ENCODE assay signal across 28 cellular contexts in the genomic region with DNA sequence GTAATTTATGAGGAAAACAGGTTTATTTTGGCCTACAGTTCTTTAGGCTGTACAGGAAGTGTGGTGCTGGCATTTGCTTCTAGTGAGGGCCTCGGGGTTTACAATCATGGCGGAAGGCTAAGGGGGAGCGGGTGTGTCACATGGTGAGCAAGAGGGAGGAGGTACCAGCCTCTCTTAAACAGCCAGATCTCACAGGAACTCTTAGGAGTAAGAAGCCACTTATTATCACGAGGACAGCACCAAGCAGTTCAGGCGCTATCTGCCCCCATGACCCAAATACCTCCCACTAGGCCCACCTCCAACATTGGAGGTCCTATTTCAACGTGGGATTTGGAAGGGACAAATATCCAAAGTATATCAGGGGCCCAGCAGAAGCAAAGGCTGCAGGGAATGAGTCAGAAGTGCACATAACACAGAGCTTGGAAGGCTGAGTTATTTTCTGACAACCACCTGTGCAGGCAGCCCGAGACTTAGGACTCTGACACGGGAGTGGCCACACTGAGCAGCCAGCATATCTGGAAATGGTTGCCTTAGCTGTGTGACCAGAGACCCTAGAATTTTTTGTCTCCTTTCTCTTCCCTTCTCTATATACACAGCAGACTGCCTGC.
DNase-seq lines count a peak whose midpoint lies in the region; ATAC-seq, FAIRE-seq and TF ChIP-seq lines count a peak whose summit lies in the region.
"Had no signal": no experiment of that assay in that cellular context is flagged by ENCODE, and none has a peak within 500 bp of the region (broad histone marks: within the 10 kb centered on the region; RNA-seq: fewer than 3 reads in every experiment).

No MANE protein-coding gene starts in this region.

- H3K4me3 Mint-ChIP-seq in endodermal cell: no peak overlapping the region
- H3K4me3 Mint-ChIP-seq: activated CD4-positive, alpha-beta T cell treated with anti-CD3 and anti-CD28 coated beads for 36 hours; activated naive CD4-positive, alpha-beta T cell treated with anti-CD3 and anti-CD28 coated beads for 36 hours; CD8-positive, alpha-beta T cell; memory B cell; stimulated activated memory B cell treated with anti-CD40 and anti-IgM and Interleukin-4, amounts not matched to agents 10 μg/mL and 1 μg/mL and 100 μg/mL, for 72 hours; T-cell had no signal

- no peak for TF ChIP-seq POLR2A in lower leg skin (IDR thresholded peaks at IDR 0.05)

- ATAC-seq in left lobe of liver (no peak), HG02759 (IDR thresholded peaks at IDR 0.05; ENCODE audit: unreplicated experiment) (no peak)
- ATAC-seq: activated CD4-positive, alpha-beta T cell treated with anti-CD3 and anti-CD28 coated beads for 36 hours; CD8-positive, alpha-beta T cell; pancreas; stimulated activated memory B cell treated with anti-CD40 and anti-IgM and Interleukin-4, amounts not matched to agents 10 μg/mL and 1 μg/mL and 100 μg/mL, for 72 hours; T-cell had no signal

- 80 to 93% methylated on average over 6 to 8 of the region's 8 CpGs for WGBS in endodermal cell (ENCODE audit: insufficient coverage in 1 of 2, insufficient read length in 1 of 2), 2 experiments
- 24 to 63% (median 49%) methylated on average over 8 of the region's 8 CpGs for WGBS in small intestine, 3 donors
- 85 to 86% methylated on average over 8 of the region's 8 CpGs for WGBS in lower leg skin, 2 donors

- peak overlapping the region; percentile 26 for H3K27ac Mint-ChIP-seq in endodermal cell
- H3K27ac Mint-ChIP-seq: activated CD4-positive, alpha-beta T cell treated with anti-CD3 and anti-CD28 coated beads for 36 hours; activated naive CD4-positive, alpha-beta T cell treated with anti-CD3 and anti-CD28 coated beads for 36 hours; CD8-positive, alpha-beta T cell; memory B cell; naive B cell; stimulated activated memory B cell treated with anti-CD40 and anti-IgM and Interleukin-4, amounts not matched to agents 10 μg/mL and 1 μg/mL and 100 μg/mL, for 72 hours; T-cell had no signal

- no peak for FAIRE-seq in small intestine (lab: Jason Lieb, UNC)
- FAIRE-seq: pancreas had no signal

- intact Hi-C loops in lower leg skin (cut with DNase I; ENCODE audit: low total_unique reads): no loop called here

- H3K9ac ChIP-seq in endodermal cell (ENCODE audit: extremely low read depth, low read length, poor library complexity, severe bottlenecking): no peak overlapping the region

- peaks cover 18% of the 10 kb centered on the region for H3K36me3 Mint-ChIP-seq in endodermal cell (ENCODE audit: low read depth)
- H3K36me3 Mint-ChIP-seq: CD8-positive, alpha-beta T cell; memory B cell; naive B cell; stimulated activated memory B cell treated with anti-CD40 and anti-IgM and Interleukin-4, amounts not matched to agents 10 μg/mL and 1 μg/mL and 100 μg/mL, for 72 hours; T-cell had no signal

- H3K9me3 ChIP-seq in endodermal cell (ENCODE audit: control insufficient read depth, low read length) (no peaks in the 10 kb centered on the region), small intestine (ENCODE audit: control insufficient read depth, low read depth) (no peaks in the 10 kb centered on the region)
- H3K9me3 ChIP-seq: HAP-1, pancreas, sigmoid colon had no signal

- DNase-seq in RPMI7951 (ENCODE audit: low read depth) (peak; percentile 23), endodermal cell (no peak), myocyte (ENCODE audit: low read depth) (peak; percentile 81), small intestine (peak; percentile 89), left lobe of liver (ENCODE audit: low spot score) (no peak), ureter (ENCODE audit: low spot score) (no peak), lower leg skin (ENCODE audit: low spot score in 2 of 2) (no peak)
- DNase-seq: activated CD4-positive, alpha-beta T cell treated with anti-CD3 and anti-CD28 coated beads for 36 hours; activated CD8-positive, alpha-beta memory T cell treated with anti-CD3 and anti-CD28 coated beads for 24 hours; activated naive CD4-positive, alpha-beta T cell treated with anti-CD3 and anti-CD28 coated beads for 36 hours; activated T-cell treated with anti-CD3 and anti-CD28 coated beads, Interleukin-2, amount 50 U/mL, for 48 hours; amygdala; CD8-positive, alpha-beta T cell; central memory CD4-positive, alpha-beta T cell; erythroblast; foreskin melanocyte; naive B cell; NCI-H2029; NCI-H446; pancreas; SHP77 treated with DMSO at 0.1 percent for 48 hours; sigmoid colon; stimulated activated CD4-positive, alpha-beta T cell treated with anti-CD3 and anti-CD28 coated beads, Interleukin-1b, Interleukin-23, amount 100 ng/mL, for 48 hours; T-cell had no signal

- peaks cover 17% of the 10 kb centered on the region for H3K4me1 Mint-ChIP-seq in endodermal cell
- H3K4me1 Mint-ChIP-seq: activated CD4-positive, alpha-beta T cell treated with anti-CD3 and anti-CD28 coated beads for 36 hours; naive B cell; stimulated activated memory B cell treated with anti-CD40 and anti-IgM and Interleukin-4, amounts not matched to agents 10 μg/mL and 1 μg/mL and 100 μg/mL, for 72 hours; T-cell had no signal

- H3K4me3 ChIP-seq in endodermal cell (ENCODE audit: low read length) (no peak overlapping the region), small intestine (ENCODE audit: low read depth in 1 of 2, low read length in 2 of 2) (no peak overlapping the region), lower leg skin (ENCODE audit: low read depth, poor library complexity, severe bottlenecking) (no peak overlapping the region)
- H3K4me3 ChIP-seq: HAP-1, pancreas, sigmoid colon had no signal

- TF ChIP-seq CTCF in endodermal cell (conservative IDR thresholded peaks at IDR 0.05) (no peak), lower leg skin (IDR thresholded peaks at IDR 0.05) (no peak)

- no peaks in the 10 kb centered on the region for H3K9me3 Mint-ChIP-seq in endodermal cell
- H3K9me3 Mint-ChIP-seq: activated naive CD4-positive, alpha-beta T cell treated with anti-CD3 and anti-CD28 coated beads for 36 hours; CD8-positive, alpha-beta T cell; memory B cell; naive B cell; stimulated activated memory B cell treated with anti-CD40 and anti-IgM and Interleukin-4, amounts not matched to agents 10 μg/mL and 1 μg/mL and 100 μg/mL, for 72 hours; T-cell had no signal

- no peak overlapping the region for H3K27ac ChIP-seq in endodermal cell (ENCODE audit: low read depth, low read length)
- H3K27ac ChIP-seq in small intestine (ENCODE audit: low read depth in 1 of 2, low read length in 1 of 2): peak overlapping the region in 1 of 2 donors; percentile 27
- H3K27ac ChIP-seq: pancreas, sigmoid colon had no signal

- H3K4me1 ChIP-seq in endodermal cell (ENCODE audit: control insufficient read depth, insufficient read depth, low read length) (no peaks in the 10 kb centered on the region), small intestine (ENCODE audit: control insufficient read depth in 2 of 2, insufficient read depth in 1 of 2, low read depth in 1 of 2, low read length in 1 of 2) (peaks cover 2 to 8% of the 10 kb centered on the region in 2 donors)
- H3K4me1 ChIP-seq: HAP-1 had no signal

- peaks cover 23% of the 10 kb centered on the region for H3K36me3 ChIP-seq in endodermal cell (ENCODE audit: control insufficient read depth, insufficient read depth, low read length)
- H3K36me3 ChIP-seq in small intestine (ENCODE audit: control insufficient read depth in 2 of 2, insufficient read depth in 2 of 2, low read length in 2 of 2): no peaks in the 10 kb centered on the region
- H3K36me3 ChIP-seq: HAP-1, pancreas, sigmoid colon had no signal

- H3K27me3 ChIP-seq in endodermal cell (ENCODE audit: control insufficient read depth, insufficient read depth, low read length, poor library complexity, severe bottlenecking): no peaks in the 10 kb centered on the region
- no peaks in the 10 kb centered on the region for H3K27me3 ChIP-seq in small intestine (ENCODE audit: control insufficient read depth in 2 of 2, insufficient read depth in 2 of 2, low read length in 2 of 2)
- H3K27me3 ChIP-seq: pancreas, sigmoid colon had no signal

- H3K27me3 Mint-ChIP-seq in endodermal cell (ENCODE audit: insufficient read depth): no peaks in the 10 kb centered on the region
- H3K27me3 Mint-ChIP-seq: activated CD4-positive, alpha-beta T cell treated with anti-CD3 and anti-CD28 coated beads for 36 hours; memory B cell; naive B cell; stimulated activated memory B cell treated with anti-CD40 and anti-IgM and Interleukin-4, amounts not matched to agents 10 μg/mL and 1 μg/mL and 100 μg/mL, for 72 hours; T-cell had no signal

Comparison
In these comparisons a context has a peak if more than half of its experiments do, and no peak if none do; other contexts are left out.
1. DNase-seq: peak in RPMI7951 (single experiment), myocyte (single experiment) and small intestine (single experiment); none in endodermal cell (single experiment), left lobe of liver (single experiment), ureter (single experiment) and lower leg skin (0 of 2).